ENCODE assay signal across 9 cellular contexts in genomic region chr5:67160985-67161384, GRCh38. TPM values are rescaled to one million over a fixed set of nuclear protein-coding genes. Genes with fewer than 3 reads are reported as not detected.
A peak's percentile ranks its signal among the peaks of the same experiment; 100 is the strongest.
DNase-seq lines count a peak whose midpoint lies in the region; ATAC-seq, FAIRE-seq and TF ChIP-seq lines count a peak whose summit lies in the region.
"Had no signal": no experiment of that assay in that cellular context is flagged by ENCODE, and none has a peak within 500 bp of the region (broad histone marks: within the 10 kb centered on the region; RNA-seq: fewer than 3 reads in every experiment).

No MANE protein-coding gene starts in this region.

- peaks cover 2% of the 10 kb centered on the region for H3K4me1 ChIP-seq in HAP-1
- no peaks in the 10 kb centered on the region for H3K4me1 ChIP-seq in ovary (ENCODE audit: insufficient read depth)

- no peaks in the 10 kb centered on the region for H3K9me3 ChIP-seq in HAP-1
- no peaks in the 10 kb centered on the region for H3K9me3 ChIP-seq in ovary

- H3K9me3 Mint-ChIP-seq in effector memory CD8-positive, alpha-beta T cell: no peaks in the 10 kb centered on the region
- H3K9me3 Mint-ChIP-seq: activated B cell treated with CpG ODN at 0.5 μM for 24 hours had no signal

- TF ChIP-seq POLR2A in H54 (IDR thresholded peaks at IDR 0.05; ENCODE audit: low read depth, low read length) (no peak), ovary (IDR thresholded peaks at IDR 0.05) (no peak)

- H3K36me3 ChIP-seq in HAP-1 (replicated peaks): no peaks in the 10 kb centered on the region; the same call in 1 of the 2 replicates
- no peaks in the 10 kb centered on the region for H3K36me3 ChIP-seq in ovary

- no peak overlapping the region for H3K27ac ChIP-seq in ovary

- peak; percentile 22 for ATAC-seq in effector memory CD8-positive, alpha-beta T cell (replicated peaks)
- no peak for ATAC-seq in HG02571 (IDR thresholded peaks at IDR 0.05; ENCODE audit: unreplicated experiment)

- H3K36me3 Mint-ChIP-seq in effector memory CD8-positive, alpha-beta T cell (ENCODE audit: insufficient read depth): peaks cover 30% of the 10 kb centered on the region

- peak overlapping the region; percentile 82 to 96 for H3K27ac Mint-ChIP-seq in effector memory CD8-positive, alpha-beta T cell
- H3K27ac Mint-ChIP-seq: activated B cell treated with CpG ODN at 0.5 μM for 24 hours had no signal

- H3K4me3 ChIP-seq in HAP-1: no peak overlapping the region
- no peak overlapping the region for H3K4me3 ChIP-seq in ovary

- no peak for TF ChIP-seq EP300 in ovary (IDR thresholded peaks at IDR 0.05)

- intact Hi-C loops in ovary (cut with DNase I): loop anchor here in 1 of 4 donors (10.0 kb wide), 1 partner anchor 54 kb away; no protein-coding TSS in a partner anchor

- H3K4me3 Mint-ChIP-seq in effector memory CD8-positive, alpha-beta T cell: peak overlapping the region; percentile 74 to 90
- H3K4me3 Mint-ChIP-seq: activated B cell treated with CpG ODN at 0.5 μM for 24 hours had no signal

- H3K27me3 ChIP-seq in HAP-1 (ENCODE audit: low read depth) (no peaks in the 10 kb centered on the region), ovary (no peaks in the 10 kb centered on the region)

- 56 to 60% (median 56%) methylated on average over 3 of the region's 3 CpGs for whole genome bisulfite sequencing in ovary, 3 donors

- in situ Hi-C loops in HAP-1 (cut with MboI; ENCODE audit: low sequenced_read_pairs): loop anchor here (5.0 kb wide), 1 partner anchor 51 kb away; no protein-coding TSS in a partner anchor

- FAIRE-seq in H54 (lab: Jason Lieb, UNC): peak; percentile 89

- H3K27me3 Mint-ChIP-seq in effector memory CD8-positive, alpha-beta T cell: no peaks in the 10 kb centered on the region
- H3K27me3 Mint-ChIP-seq: activated B cell treated with CpG ODN at 0.5 μM for 24 hours had no signal

- TF ChIP-seq CTCF in ovary (IDR thresholded peaks at IDR 0.05): no peak

- H3K4me1 Mint-ChIP-seq in effector memory CD8-positive, alpha-beta T cell (ENCODE audit: low read depth in 2 of 2): peaks cover 53 to 65% of the 10 kb centered on the region in 2 donors

- DNase-seq in H54 (ENCODE audit: insufficient read length, low spot score): peak; percentile 42
- peak; percentile 35 for DNase-seq in activated CD4-positive, alpha-beta T cell treated with anti-CD3 and anti-CD28 coated beads for 1 hour
- DNase-seq in effector memory CD8-positive, alpha-beta T cell: no peak
- peak in 2 of 3 donors; percentile 28 to 39 for DNase-seq in stimulated activated CD4-positive, alpha-beta T cell treated with anti-CD3 and anti-CD28 coated beads, TNF-alpha, amount 100 ng/mL, for 1 hour (ENCODE audit: low read depth in 3 of 3, low spot score in 1 of 3)
- DNase-seq in HAP-1 (ENCODE audit: low spot score in 2 of 2): no peak
- DNase-seq in activated CD8-positive, alpha-beta memory T cell treated with anti-CD3 and anti-CD28 coated beads, Interleukin-2, amount 50 U/mL, for 4 hours: no peak
- no peak for DNase-seq in ovary
- DNase-seq: activated B cell treated with CpG ODN at 0.5 μM for 24 hours had no signal

RNA-seq across cellular contexts. Expression of gene CD180, which starts 35.6 kb away (rescaled TPM):
- 1 to 10 TPM in 1 of 7 donors, under 1 TPM in 6; 0.15 to 1.0 (median 0.30) TPM for total RNA-seq in ovary
- polyA plus RNA-seq in ovary: 1 to 10 TPM in 1 of 2 donors, under 1 TPM in 1; 0.17 to 2.9 TPM

Comparison
In these comparisons a context has a peak if more than half of its experiments do, and no peak if none do; other contexts are left out.
1. DNase-seq: peak in H54 (single experiment), activated CD4-positive, alpha-beta T cell treated with anti-CD3 and anti-CD28 coated beads for 1 hour (single experiment) and stimulated activated CD4-positive, alpha-beta T cell treated with anti-CD3 and anti-CD28 coated beads, TNF-alpha, amount 100 ng/mL, for 1 hour (2 of 3); none in effector memory CD8-positive, alpha-beta T cell (0 of 3), HAP-1 (0 of 2), activated CD8-positive, alpha-beta memory T cell treated with anti-CD3 and anti-CD28 coated beads, Interleukin-2, amount 50 U/mL, for 4 hours (single experiment) and ovary (0 of 5).